ENCODE assay signal across 21 cellular contexts in the genomic region with DNA sequence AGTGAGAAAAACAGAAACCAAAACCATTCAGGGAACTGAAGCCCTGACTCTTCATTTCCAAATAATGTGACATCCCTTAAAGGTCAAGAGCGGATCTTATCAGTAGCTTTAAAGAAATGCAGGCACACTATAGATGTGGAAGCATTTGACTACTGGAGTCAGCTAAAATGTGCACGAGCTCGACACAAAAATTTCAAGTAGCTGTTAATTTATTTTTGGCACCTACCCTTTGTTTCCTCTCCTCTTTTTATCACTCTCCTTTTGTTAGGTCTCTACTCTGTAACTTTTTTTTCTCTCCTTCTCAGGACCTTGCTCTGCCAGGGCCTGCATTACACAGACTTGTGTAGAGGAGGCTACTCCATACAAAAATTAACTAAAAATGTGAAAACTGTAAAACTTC.
"Had no signal": no experiment of that assay in that cellular context is flagged by ENCODE, and none has a peak within 500 bp of the region (broad histone marks: within the 10 kb centered on the region; RNA-seq: fewer than 3 reads in every experiment).

No MANE protein-coding gene starts in this region.

- H3K36me3 ChIP-seq: gastrocnemius medialis, pancreas, right lobe of liver, suprapubic skin, thyroid gland had no signal

- H3K4me3 Mint-ChIP-seq: immature natural killer cell; natural killer cell treated with Interleukin-12 subunit alpha and Interleukin-12 subunit beta and Interleukin-15 and Interleukin-18, amount 100 ng/mL, for 72 hours; stimulated activated effector memory CD8-positive, alpha-beta T cell treated with anti-CD3 and anti-CD28 coated beads, Interleukin-12 subunit alpha, Interleukin-12 subunit beta, amount 100 ng/mL, for 72 hours; type B pancreatic cell had no signal

- H3K27ac Mint-ChIP-seq: immature natural killer cell; natural killer cell treated with Interleukin-12 subunit alpha and Interleukin-12 subunit beta and Interleukin-15 and Interleukin-18, amount 100 ng/mL, for 72 hours; progenitor cell of endocrine pancreas; stimulated activated effector memory CD8-positive, alpha-beta T cell treated with anti-CD3 and anti-CD28 coated beads, Interleukin-12 subunit alpha, Interleukin-12 subunit beta, amount 100 ng/mL, for 72 hours; type B pancreatic cell had no signal

- H3K4me3 ChIP-seq: dorsolateral prefrontal cortex, gastrocnemius medialis, pancreas, right lobe of liver, suprapubic skin, thyroid gland had no signal

- H3K4me1 Mint-ChIP-seq: immature natural killer cell; stimulated activated effector memory CD8-positive, alpha-beta T cell treated with anti-CD3 and anti-CD28 coated beads, Interleukin-12 subunit alpha, Interleukin-12 subunit beta, amount 100 ng/mL, for 72 hours had no signal

- H3K27ac ChIP-seq: dorsolateral prefrontal cortex, gastrocnemius medialis, pancreas, right lobe of liver, suprapubic skin, thyroid gland had no signal

- DNase-seq: cortex of kidney; dorsolateral prefrontal cortex; effector CD8-positive, alpha-beta T cell; gastrocnemius medialis; immature natural killer cell; left colon; mammary epithelial cell; midbrain; occipital lobe; pancreas; right lobe of liver; stimulated activated CD4-positive, alpha-beta T cell treated with anti-CD3 and anti-CD28 coated beads, Interleukin-4, amount 100 ng/mL, for 1 hour; stimulated activated CD8-positive, alpha-beta memory T cell treated with anti-CD3 and anti-CD28 coated beads, Interleukin-4, amount 100 ng/mL, for 48 hours; stimulated activated naive CD8-positive, alpha-beta T cell treated with anti-CD3 and anti-CD28 coated beads, Interleukin-15, Interleukin-2, amounts not matched to agents 100 U/mL and 50 U/mL, for 24 hours; thyroid gland had no signal

- H3K9me3 ChIP-seq: gastrocnemius medialis, pancreas, right lobe of liver, suprapubic skin, thyroid gland had no signal

- H3K27me3 Mint-ChIP-seq: progenitor cell of endocrine pancreas, type B pancreatic cell had no signal

- H3K4me1 ChIP-seq: gastrocnemius medialis, right lobe of liver had no signal

- H3K9me3 Mint-ChIP-seq: immature natural killer cell; natural killer cell treated with Interleukin-12 subunit alpha and Interleukin-12 subunit beta and Interleukin-15 and Interleukin-18, amount 100 ng/mL, for 72 hours; stimulated activated effector memory CD8-positive, alpha-beta T cell treated with anti-CD3 and anti-CD28 coated beads, Interleukin-12 subunit alpha, Interleukin-12 subunit beta, amount 100 ng/mL, for 72 hours had no signal

- H3K36me3 Mint-ChIP-seq: immature natural killer cell; natural killer cell treated with Interleukin-12 subunit alpha and Interleukin-12 subunit beta and Interleukin-15 and Interleukin-18, amount 100 ng/mL, for 72 hours; stimulated activated effector memory CD8-positive, alpha-beta T cell treated with anti-CD3 and anti-CD28 coated beads, Interleukin-12 subunit alpha, Interleukin-12 subunit beta, amount 100 ng/mL, for 72 hours had no signal

- H3K27me3 ChIP-seq: dorsolateral prefrontal cortex, gastrocnemius medialis, pancreas, right lobe of liver, suprapubic skin, thyroid gland had no signal

- ATAC-seq: esophagus mucosa; gastrocnemius medialis; left colon; natural killer cell treated with Interleukin-12 subunit alpha and Interleukin-12 subunit beta and Interleukin-15 and Interleukin-18, amount 100 ng/mL, for 72 hours; stimulated activated effector memory CD8-positive, alpha-beta T cell treated with anti-CD3 and anti-CD28 coated beads, Interleukin-12 subunit alpha, Interleukin-12 subunit beta, amount 100 ng/mL, for 72 hours; stimulated activated naive CD8-positive, alpha-beta T cell treated with anti-CD3 and anti-CD28 coated beads, Interleukin-15, Interleukin-2, amounts not matched to agents 100 U/mL and 50 U/mL, for 24 hours had no signal
